Comparison of ENCODE assay signal across 1 cellular context in genomic region chr20:22411568-22412450, GRCh38.
TF ChIP-seq lines count a peak whose summit lies in the region.

No MANE protein-coding gene starts in this region.

TF ChIP-seq in K562, 482 proteins besides CTCF, POLR2A, EP300 and RAD21 (continued from another document and continues in another):
- TF ChIP-seq MGA (IDR thresholded peaks at IDR 0.05), result no peak
- no peak for TF ChIP-seq CREB3L1 (IDR thresholded peaks at IDR 0.05; ENCODE audit: borderline replicate concordance, low read depth)
- no peak for TF ChIP-seq NR2F6 (CRISPR knock-in tag; IDR thresholded peaks at IDR 0.05)
- TF ChIP-seq CHD7 (IDR thresholded peaks at IDR 0.05; ENCODE audit: low read depth, low read length), result no peak
- no peak; the same call in 1 of the 2 replicates for TF ChIP-seq HES1 (IDR thresholded peaks at IDR 0.05; ENCODE audit: low read depth)
- TF ChIP-seq ZNF766 (CRISPR knock-in tag; conservative IDR thresholded peaks at IDR 0.05), result peak; percentile 79
- TF ChIP-seq LCOR (CRISPR knock-in tag; IDR thresholded peaks at IDR 0.05), result 0 out of 2 replicates have a peak, but pooled peaks have one; percentile 49
- TF ChIP-seq ZNF316 (IDR thresholded peaks at IDR 0.05), result peak; percentile 97
- TF ChIP-seq PTRF (tag; IDR thresholded peaks at IDR 0.05), result no peak
- peak; percentile 62; the same call in 1 of the 2 replicates for TF ChIP-seq RBFOX2 (IDR thresholded peaks at IDR 0.05; ENCODE audit: low read depth, low read length)
- TF ChIP-seq POLR3A (IDR thresholded peaks at IDR 0.05; ENCODE audit: borderline replicate concordance, extremely low read depth, insufficient read depth, insufficient read length), result no peak
- peak; percentile 47 to 49; a peak in 1 of 4 replicates for TF ChIP-seq KDM1A (IDR thresholded peaks at IDR 0.05)
- TF ChIP-seq U2AF1 (optimal IDR thresholded peaks at IDR 0.05; ENCODE audit: low read depth, low read length), result no peak
- no peak for TF ChIP-seq ZNF444 (CRISPR knock-in tag; IDR thresholded peaks at IDR 0.05)
- peak; percentile 97 for TF ChIP-seq CEBPB (tag; IDR thresholded peaks at IDR 0.05)
- no peak for TF ChIP-seq AFF4 (CRISPR knock-in tag; IDR thresholded peaks at IDR 0.05)
- TF ChIP-seq CREB1 (IDR thresholded peaks at IDR 0.05), result peak; percentile 30; the same call in 1 of the 2 replicates
- no peak for TF ChIP-seq CREB1 (CRISPR knock-in tag; IDR thresholded peaks at IDR 0.05)
- TF ChIP-seq SIN3B (IDR thresholded peaks at IDR 0.05; ENCODE audit: low read depth), result no peak
- no peak for TF ChIP-seq ELF2 (CRISPR knock-in tag; IDR thresholded peaks at IDR 0.05)
- no peak for TF ChIP-seq FOS (IDR thresholded peaks at IDR 0.05; ENCODE audit: extremely low read depth, insufficient read length)
- TF ChIP-seq CHD1 (IDR thresholded peaks at IDR 0.05; ENCODE audit: low read length), result no peak
- TF ChIP-seq NBN (IDR thresholded peaks at IDR 0.05; ENCODE audit: low read depth), result peak; percentile 73; the same call in 1 of the 2 replicates
- peak; percentile 97 to 99 for TF ChIP-seq FOXK2 (conservative IDR thresholded peaks at IDR 0.05 in 1 of 2, IDR thresholded peaks at IDR 0.05 in 1 of 2; ENCODE audit: low read depth in 2 of 2)
